5 cellular contexts compared by ENCODE assay signal in the genomic region with DNA sequence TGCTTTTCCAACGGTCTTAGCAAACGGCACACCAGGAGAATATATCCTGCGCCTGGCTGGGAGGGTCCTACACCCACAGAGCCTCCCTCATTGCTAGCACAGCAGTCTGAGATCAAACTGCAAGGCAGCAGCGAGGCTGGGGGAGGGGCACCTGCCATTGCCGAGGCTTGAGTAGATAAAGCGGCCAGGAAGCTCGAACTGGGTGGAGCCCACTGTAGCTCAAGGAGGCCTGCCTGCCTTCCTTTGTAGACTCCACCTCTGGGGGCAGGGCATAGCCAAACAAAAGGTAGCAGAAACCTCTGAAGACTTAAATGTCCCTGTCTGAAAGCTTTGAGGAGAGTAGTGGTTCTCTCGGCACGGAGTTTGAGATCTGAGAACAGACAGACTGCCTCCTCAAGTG. TPM values are rescaled to one million over a fixed set of nuclear protein-coding genes. Genes with fewer than 3 reads are reported as not detected.
"Had no signal": no experiment of that assay in that cellular context is flagged by ENCODE, and none has a peak within 500 bp of the region (broad histone marks: within the 10 kb centered on the region; RNA-seq: fewer than 3 reads in every experiment).

No MANE protein-coding gene starts in this region.

RNA-seq across cellular contexts. Expression of gene HPDL, which starts 41.8 kb away (rescaled TPM):
- total RNA-seq: PC-3, Right ventricle myocardium inferior, Right ventricle myocardium superior, SJCRH30, SK-MEL-5 had no signal
